In genomic region chr12:85002778-85003296, GRCh38 we compare ENCODE assay signal across 35 cellular contexts. TPM values are rescaled to one million over a fixed set of nuclear protein-coding genes. Genes with fewer than 3 reads are reported as not detected.
"Had no signal": no experiment of that assay in that cellular context is flagged by ENCODE, and none has a peak within 500 bp of the region (broad histone marks: within the 10 kb centered on the region; RNA-seq: fewer than 3 reads in every experiment).

No MANE protein-coding gene starts in this region.

- H3K27ac ChIP-seq: KMS-11, PC-9, RWPE1, SJCRH30, SK-N-MC had no signal

- H3K9me3 ChIP-seq: SJCRH30 had no signal

- FAIRE-seq: RCC 7860 had no signal

- DNase-seq: Karpas-422, NCI-H1048, NCI-H1092 treated with DMSO at 0.1 percent for 48 hours, NCI-H1105 treated with DMSO at 0.1 percent for 48 hours, NCI-H1417, NCI-H1436, NCI-H146, NCI-H1694, NCI-H187, NCI-H1930, NCI-H2029 treated with DMSO at 0.1 percent for 48 hours, NCI-H2081 treated with DMSO at 0.1 percent for 48 hours, NCI-H2107, NCI-H2171, NCI-H226, NCI-H446 treated with DMSO at 0.1 percent for 48 hours, NCI-H510A, NCI-H524, NCI-H526, NCI-H69, NCI-H748 treated with DMSO at 0.1 percent for 48 hours, NCI-H82, PC-9, SHP77, SIG-M5, SJCRH30 had no signal

- ATAC-seq: Panc1, Right ventricle myocardium inferior, SK-N-SH treated with all-trans-retinoic acid at 6 μM for 48 hours had no signal

- H2AFZ ChIP-seq: PC-9 had no signal

- H3K4me1 ChIP-seq: SJCRH30 had no signal

- H3K36me3 ChIP-seq: SJCRH30 had no signal

- H3K4me3 ChIP-seq: PC-9, SJCRH30, SK-N-MC had no signal

- H3K9ac ChIP-seq: KMS-11 had no signal

- H3K27me3 ChIP-seq: SJCRH30 had no signal

- H3K4me2 ChIP-seq: KMS-11, PC-9 had no signal

RNA-seq across cellular contexts. Expression of gene TSPAN19, which starts 33.2 kb away (rescaled TPM):
- total RNA-seq: OCI-LY7, PC-9, RPMI7951 had no signal

RNA-seq across cellular contexts. Expression of gene LRRIQ1, which starts 33.3 kb away (rescaled TPM):
- total RNA-seq: OCI-LY7 had no signal
